Comparison of ENCODE assay signal across 9 cellular contexts in the genomic region with DNA sequence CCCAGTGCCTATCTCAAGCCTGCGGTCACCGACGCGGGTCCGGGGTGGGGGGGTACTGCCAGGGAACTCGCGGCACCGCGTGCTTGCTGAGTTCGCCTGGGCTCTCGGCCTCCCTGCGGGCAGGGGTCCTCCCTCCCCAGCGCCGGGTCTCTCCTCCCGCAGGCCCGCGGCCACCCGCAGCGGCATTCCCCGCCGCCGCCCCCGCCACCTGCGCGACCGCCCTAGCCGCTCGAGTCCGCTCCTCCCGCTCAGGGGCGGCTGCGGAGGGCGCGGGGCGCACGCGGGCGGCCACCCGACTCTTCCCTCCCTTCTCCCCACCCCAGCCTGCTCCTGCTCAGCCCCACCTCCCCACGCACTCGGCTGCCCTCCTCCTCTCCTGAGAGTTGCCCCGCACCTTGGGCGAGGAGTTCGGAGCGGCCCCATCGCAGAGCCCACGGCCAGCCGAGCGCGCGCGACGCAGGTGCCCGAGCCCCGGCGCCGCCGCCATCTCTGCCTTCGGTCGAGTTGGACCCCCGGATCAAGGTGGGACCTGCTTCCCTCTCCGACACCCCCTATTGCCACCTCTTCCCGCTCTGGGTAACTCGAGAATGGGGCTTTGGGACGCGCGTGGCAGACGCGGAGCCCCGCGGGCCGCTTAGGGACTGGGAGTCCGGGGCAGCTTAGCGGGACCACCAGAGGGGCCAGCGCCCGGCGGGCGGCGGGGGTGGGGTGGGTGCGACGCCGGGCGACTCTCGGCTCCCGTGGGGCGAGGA.
DNase-seq lines count a peak whose midpoint lies in the region; ATAC-seq and TF ChIP-seq lines count a peak whose summit lies in the region.
"Had no signal": no experiment of that assay in that cellular context is flagged by ENCODE, and none has a peak within 500 bp of the region (broad histone marks: within the 10 kb centered on the region; RNA-seq: fewer than 3 reads in every experiment).

No MANE protein-coding gene starts in this region.

- TF ChIP-seq CTCF in brain microvascular endothelial cell (IDR thresholded peaks at IDR 0.05; ENCODE audit: low read depth, low read length, missing control alignments) = no peak

- ATAC-seq in HG02981 (IDR thresholded peaks at IDR 0.05; ENCODE audit: unreplicated experiment) = no peak
- ATAC-seq in GM19455 (IDR thresholded peaks at IDR 0.05; ENCODE audit: unreplicated experiment) = no peak
- ATAC-seq: HCT116 had no signal

- H3K9me3 ChIP-seq in stomach smooth muscle (ENCODE audit: control insufficient read depth in 2 of 2, low read length in 2 of 2) = no peaks in the 10 kb centered on the region

- H3K27ac ChIP-seq in brain microvascular endothelial cell (no peak overlapping the region), stomach smooth muscle (ENCODE audit: low read length) (no peak overlapping the region)

- H3K27me3 ChIP-seq in brain microvascular endothelial cell (replicated peaks) = peaks cover 4% of the 10 kb centered on the region
- peaks cover 16 to 19% of the 10 kb centered on the region in 2 donors for H3K27me3 ChIP-seq in stomach smooth muscle (ENCODE audit: control insufficient read depth in 1 of 2, insufficient read depth in 2 of 2, low read length in 2 of 2)

- peak; percentile 70 for DNase-seq in DMS53 (lab: John Stamatoyannopoulos, UW)
- DNase-seq in DMS53 treated with DMSO at 0.1 percent for 48 hours (lab: John Stamatoyannopoulos, UW; ENCODE audit: unreplicated experiment) = no peak
- DNase-seq in brain microvascular endothelial cell = no peak
- DNase-seq in left kidney (ENCODE audit: low read depth, low spot score) = peak; percentile 77
- no peak for DNase-seq in medulla oblongata (ENCODE audit: extremely low spot score)

- H3K4me3 ChIP-seq in brain microvascular endothelial cell (ENCODE audit: low read depth, low read length) (peak overlapping the region; percentile 51), stomach smooth muscle (ENCODE audit: low read length in 2 of 2) (peak overlapping the region; percentile 23 to 68)

- H3K9ac ChIP-seq in stomach smooth muscle (ENCODE audit: low read length in 2 of 2) = no peak overlapping the region

- H3K36me3 ChIP-seq in brain microvascular endothelial cell (replicated peaks) = no peaks in the 10 kb centered on the region
- no peaks in the 10 kb centered on the region for H3K36me3 ChIP-seq in stomach smooth muscle (ENCODE audit: control insufficient read depth in 2 of 2, insufficient read depth in 2 of 2, low read length in 2 of 2)

- in situ Hi-C loops in brain microvascular endothelial cell (cut with HindIII; ENCODE audit: low pct_ligation_motif_present, low sequenced_read_pairs) = no loop called here

- H3K4me1 ChIP-seq in stomach smooth muscle (ENCODE audit: control insufficient read depth, insufficient read depth, low read length) = peaks cover 7% of the 10 kb centered on the region

Comparison
In these comparisons a context has a peak if more than half of its experiments do, and no peak if none do; other contexts are left out.
1. DNase-seq: peak in DMS53 (single experiment) and left kidney (single experiment); none in DMS53 treated with DMSO at 0.1 percent for 48 hours (single experiment), brain microvascular endothelial cell (single experiment) and medulla oblongata (single experiment).